Comparison of ENCODE assay signal across 14 cellular contexts in genomic region chr19:50496189-50497029, GRCh38. TPM values are rescaled to one million over a fixed set of nuclear protein-coding genes. Genes with fewer than 3 reads are reported as not detected.
DNase-seq lines count a peak whose midpoint lies in the region; ATAC-seq, FAIRE-seq and TF ChIP-seq lines count a peak whose summit lies in the region.
"Had no signal": no experiment of that assay in that cellular context is flagged by ENCODE, and none has a peak within 500 bp of the region (broad histone marks: within the 10 kb centered on the region; RNA-seq: fewer than 3 reads in every experiment).

No MANE protein-coding gene starts in this region.

- DNase-seq in COLO829 (ENCODE audit: low spot score) (peak; percentile 82), WERI-Rb-1 (peak; percentile 47), right atrium auricular region (ENCODE audit: low spot score) (no peak), pancreas (peak in 5 of 6 donors; percentile 54 to 86 (median 64))
- no peak for DNase-seq in stimulated activated CD4-positive, alpha-beta T cell treated with anti-CD3 and anti-CD28 coated beads, Interleukin-2, amount 100 ng/mL, for 48 hours
- DNase-seq: activated CD4-positive, alpha-beta memory T cell treated with anti-CD3 and anti-CD28 coated beads, Interleukin-2, amount 10 ng/mL, durations not matched to agents 7 days and 5 days; activated naive CD8-positive, alpha-beta T cell treated with anti-CD3 and anti-CD28 coated beads, Interleukin-2, amount 10 ng/mL, durations not matched to agents 7 days and 5 days; NCI-H2081; SIG-M5 had no signal

- intact Hi-C loops in pancreas (cut with DNase I): no loop called here

- no peak overlapping the region; the same call in 1 of the 2 replicates for H3K27ac ChIP-seq in WERI-Rb-1
- peak overlapping the region; percentile 87 to 94 for H3K27ac ChIP-seq in right atrium auricular region
- H3K27ac ChIP-seq in pancreas: no peak overlapping the region
- H3K27ac ChIP-seq: epithelial cell of prostate had no signal

- no peaks in the 10 kb centered on the region for H3K27me3 ChIP-seq in WERI-Rb-1 (ENCODE audit: insufficient read depth, low read depth, severe bottlenecking)
- H3K27me3 ChIP-seq in right atrium auricular region: no peaks in the 10 kb centered on the region
- no peaks in the 10 kb centered on the region for H3K27me3 ChIP-seq in pancreas

- no peak for FAIRE-seq in pancreas (lab: Jason Lieb, UNC)
- FAIRE-seq: keratinocyte had no signal

- no peaks in the 10 kb centered on the region for H3K36me3 ChIP-seq in WERI-Rb-1
- H3K36me3 ChIP-seq in right atrium auricular region: no peaks in the 10 kb centered on the region
- no peaks in the 10 kb centered on the region for H3K36me3 ChIP-seq in pancreas

- H3K4me3 ChIP-seq in WERI-Rb-1 (ENCODE audit: low read depth, low read length) (no peak overlapping the region), right atrium auricular region (peak overlapping the region; percentile 53 to 60), pancreas (no peak overlapping the region)

- ATAC-seq in pancreas (peak; percentile 61 to 86 (median 76)), GM21381 (IDR thresholded peaks at IDR 0.05; ENCODE audit: unreplicated experiment) (no peak), HG03175 (IDR thresholded peaks at IDR 0.05; ENCODE audit: unreplicated experiment) (no peak), GM18867 (IDR thresholded peaks at IDR 0.05; ENCODE audit: unreplicated experiment) (no peak)

- 77 to 80% methylated on average over 26 to 29 of the region's 30 CpGs for WGBS in pancreas, 2 donors

- no peak for TF ChIP-seq CTCF in WERI-Rb-1 (IDR thresholded peaks at IDR 0.05; ENCODE audit: low read depth, low read length)
- TF ChIP-seq CTCF in right atrium auricular region (IDR thresholded peaks at IDR 0.05): peak in 1 of 2 donors; percentile 17
- TF ChIP-seq CTCF in pancreas (IDR thresholded peaks at IDR 0.05): no peak

- H3K4me1 ChIP-seq in right atrium auricular region (peaks cover 0 to 9% of the 10 kb centered on the region in 2 donors), pancreas (no peaks in the 10 kb centered on the region)

- H3K9me3 ChIP-seq in WERI-Rb-1 (ENCODE audit: severe bottlenecking): no peaks in the 10 kb centered on the region
- H3K9me3 ChIP-seq in right atrium auricular region: no peaks in the 10 kb centered on the region
- no peaks in the 10 kb centered on the region for H3K9me3 ChIP-seq in pancreas

RNA-seq across cellular contexts. Expression of gene JOSD2, which starts 14.6 kb away (rescaled TPM):
- total RNA-seq in right atrium auricular region: 10 to 100 TPM; 26.6 to 38.2 TPM
- 10 to 100 TPM in 5 of 6 donors, 1 to 10 TPM in 1; 8.0 to 23.3 (median 13.2) TPM for total RNA-seq in pancreas
- polyA plus RNA-seq in pancreas: 10 to 100 TPM; 25.1 to 41.2 TPM

RNA-seq across cellular contexts. Expression of gene ASPDH, which starts 17.3 kb away (rescaled TPM):
- total RNA-seq in right atrium auricular region (not detected), pancreas (under 1 TPM in 2 of 6 donors, not detected in 4; 0.49 to 0.76 TPM)
- polyA plus RNA-seq in pancreas: 1 to 10 TPM; 1.6 to 4.6 TPM
- total RNA-seq: activated CD4-positive, alpha-beta memory T cell treated with anti-CD3 and anti-CD28 coated beads, Interleukin-2, amount 10 ng/mL, durations not matched to agents 7 days and 5 days; activated naive CD8-positive, alpha-beta T cell treated with anti-CD3 and anti-CD28 coated beads, Interleukin-2, amount 10 ng/mL, durations not matched to agents 7 days and 5 days had no signal
- polyA plus RNA-seq: keratinocyte had no signal

RNA-seq across cellular contexts. Expression of gene GARIN5A, which starts 19.8 kb away (rescaled TPM):
- total RNA-seq in right atrium auricular region (1 to 10 TPM; 1.4 to 2.3 TPM), pancreas (1 to 10 TPM; 1.4 to 2.6 (median 1.9) TPM)
- 1 to 10 TPM; 2.1 to 2.3 TPM for polyA plus RNA-seq in pancreas

RNA-seq across cellular contexts. Expression of gene EMC10, which starts 20.1 kb away (rescaled TPM):
- total RNA-seq in right atrium auricular region (100 to 1,000 TPM in 1 of 2 donors, 10 to 100 TPM in 1; 94.9 to 112 TPM), pancreas (10 to 100 TPM; 34.7 to 81.5 (median 60.2) TPM)
- 100 to 1,000 TPM in 1 of 2 donors, 10 to 100 TPM in 1; 96.7 to 160 TPM for polyA plus RNA-seq in pancreas

Comparison
In these comparisons a context has a peak if more than half of its experiments do, and no peak if none do; other contexts are left out.
1. DNase-seq: peak in COLO829 (single experiment), WERI-Rb-1 (single experiment) and pancreas (5 of 6); none in right atrium auricular region (single experiment) and stimulated activated CD4-positive, alpha-beta T cell treated with anti-CD3 and anti-CD28 coated beads, Interleukin-2, amount 100 ng/mL, for 48 hours (0 of 2).
2. H3K27ac ChIP-seq: peak in right atrium auricular region (2 of 2); none in WERI-Rb-1 (single experiment) and pancreas (0 of 4).
3. H3K4me3 ChIP-seq: peak in right atrium auricular region (2 of 2); none in WERI-Rb-1 (single experiment) and pancreas (0 of 4).
4. ATAC-seq: peak in pancreas (4 of 4); none in GM21381 (single experiment), HG03175 (single experiment) and GM18867 (single experiment).